11 cellular contexts compared by ENCODE assay signal in genomic region chr3:84077479-84077878, GRCh38.
DNase-seq lines count a peak whose midpoint lies in the region; ATAC-seq and TF ChIP-seq lines count a peak whose summit lies in the region.
"Had no signal": no experiment of that assay in that cellular context is flagged by ENCODE, and none has a peak within 500 bp of the region (broad histone marks: within the 10 kb centered on the region; RNA-seq: fewer than 3 reads in every experiment).

No MANE protein-coding gene starts in this region.

- H3K56ac ChIP-seq in mesendoderm (ENCODE audit: low read length) = no peak overlapping the region

- POLR2A ChIA-PET in GM10248 (lab: Yijun Ruan, JAX) = no interaction called here

- H3K4me3 ChIP-seq in mesendoderm (ENCODE audit: low read length) = no peak overlapping the region

- H3K23ac ChIP-seq in mesendoderm (ENCODE audit: low read length) = no peak overlapping the region

- H3K9ac ChIP-seq in mesendoderm (ENCODE audit: low read length) = no peak overlapping the region

- no peak overlapping the region for H4K8ac ChIP-seq in mesendoderm (ENCODE audit: low read depth, low read length)

- TF ChIP-seq CTCF in GM10248 (IDR thresholded peaks at IDR 0.05; ENCODE audit: control extremely low read depth, extremely low read depth, low read depth, missing control alignments) = peak; percentile 8
- TF ChIP-seq CTCF in VCaP (conservative IDR thresholded peaks at IDR 0.05) = peak; percentile 61

- H2BK5ac ChIP-seq in mesendoderm (ENCODE audit: low read length) = no peak overlapping the region

- CTCF ChIA-PET in GM10248 (lab: Yijun Ruan, JAX) = no interaction called here

- H3K79me2 ChIP-seq in mesendoderm (ENCODE audit: control insufficient read depth, insufficient read depth, low read length) = no peaks in the 10 kb centered on the region

- no peaks in the 10 kb centered on the region for H3K27me3 ChIP-seq in mesendoderm (ENCODE audit: insufficient read depth, low read length, poor library complexity)

- H3K27ac ChIP-seq in VCaP (no peak overlapping the region), mesendoderm (ENCODE audit: low read depth, low read length) (no peak overlapping the region)

- no peak overlapping the region for H3K4me2 ChIP-seq in mesendoderm (ENCODE audit: low read length)

- WGBS in mesendoderm (ENCODE audit: extremely low coverage, insufficient coverage, low lambda C conversion rate) = no CpG with 5 or more reads among the region's 3 CpGs

- no peak for ATAC-seq in GM21423 (IDR thresholded peaks at IDR 0.05; ENCODE audit: unreplicated experiment)
- ATAC-seq: activated CD4-positive, CD25-positive, alpha-beta regulatory T cell treated with anti-CD3 and anti-CD28 coated beads, Interleukin-2, amount 50 U/mL, for 24 hours had no signal

- H3K18ac ChIP-seq in mesendoderm (ENCODE audit: low read length) = no peak overlapping the region

- no peak overlapping the region for H2BK15ac ChIP-seq in mesendoderm (replicated peaks; ENCODE audit: low read depth)

- H3K4ac ChIP-seq in mesendoderm (ENCODE audit: low read depth, low read length) = no peak overlapping the region

- no peak overlapping the region for H2BK120ac ChIP-seq in mesendoderm (ENCODE audit: low read depth, low read length)

- H4K5ac ChIP-seq in mesendoderm (ENCODE audit: low read length) = no peak overlapping the region

- DNase-seq in GM10248 (ENCODE audit: extremely low spot score) (no peak), Kasumi-1 (lab: John Stamatoyannopoulos, UW) (peak; percentile 16 to 44), mesendoderm (peak; percentile 20), GF-D8 (lab: John Stamatoyannopoulos, UW) (no peak), C1 segment of cervical spinal cord (lab: John Stamatoyannopoulos, UW) (no peak)
- DNase-seq: aorta, NCI-H2029 treated with DMSO at 0.1 percent for 48 hours, SHP77 treated with DMSO at 0.1 percent for 48 hours had no signal

- no peaks in the 10 kb centered on the region for H3K36me3 ChIP-seq in mesendoderm (ENCODE audit: control insufficient read depth, insufficient read depth, low read length)

- no peak overlapping the region for H2AK5ac ChIP-seq in mesendoderm (ENCODE audit: low read length)

- H3K79me1 ChIP-seq in mesendoderm (ENCODE audit: low read length) = no peaks in the 10 kb centered on the region

- no peaks in the 10 kb centered on the region for H3K4me1 ChIP-seq in mesendoderm (ENCODE audit: control insufficient read depth, low read depth, low read length)

Comparison
In these comparisons a context has a peak if more than half of its experiments do, and no peak if none do; other contexts are left out.
1. DNase-seq: peak in Kasumi-1 (2 of 2) and mesendoderm (single experiment); none in GM10248 (single experiment), GF-D8 (single experiment) and C1 segment of cervical spinal cord (0 of 14).